8 cellular contexts compared by ENCODE assay signal in genomic region chr9:85818971-85819370, GRCh38.
A peak's percentile ranks its signal among the peaks of the same experiment; 100 is the strongest.
DNase-seq lines count a peak whose midpoint lies in the region; ATAC-seq and TF ChIP-seq lines count a peak whose summit lies in the region.
"Not testable (repeated sequence)": the region's sequence is repeated elsewhere in the genome, so short reads cannot be mapped to it uniquely, and the experiment has no call there.

No MANE protein-coding gene starts in this region.

- CTCF ChIA-PET in BJ (lab: Yijun Ruan, JAX) = interaction anchor here (0.7 kb wide), 1 partner anchor 81 kb away, joined by 3 read pairs; no protein-coding TSS in a partner anchor

- POLR2A ChIA-PET in BJ (lab: Charles Lee) = not testable (repeated sequence)

- H3K27me3 ChIP-seq in BJ (ENCODE audit: control insufficient read depth, insufficient read depth, low read length); Karpas-422 (ENCODE audit: low read length); OCI-LY3 (ENCODE audit: low read depth, low read length); left lung; skeletal muscle satellite cell (ENCODE audit: control insufficient read depth, insufficient read depth, low read length): not testable (repeated sequence)

- not testable (repeated sequence) for H3K9me3 ChIP-seq in Karpas-422 (ENCODE audit: low read length); OCI-LY3 (ENCODE audit: insufficient read depth, low read length); left lung; skeletal muscle satellite cell (replicated peaks; ENCODE audit: low read length)

- TF ChIP-seq CTCF in BJ (IDR thresholded peaks at IDR 0.05; ENCODE audit: insufficient read depth, low read depth, low read length) (peak; percentile 30), OCI-LY3 (IDR thresholded peaks at IDR 0.05; ENCODE audit: low read depth, low read length) (peak; percentile 34; the same call in 1 of the 2 replicates), left lung (IDR thresholded peaks at IDR 0.05) (peak; percentile 10 to 27)

- not testable (repeated sequence) for H2AFZ ChIP-seq in Karpas-422 (ENCODE audit: low read length); OCI-LY3 (ENCODE audit: low read depth, low read length)

- ATAC-seq in GM19463 (IDR thresholded peaks at IDR 0.05; ENCODE audit: unreplicated experiment) (peak; percentile 57), esophagus mucosa (peak; percentile 48), left lung (peak; percentile 83)

- not testable (repeated sequence) for H3K9me2 ChIP-seq in Karpas-422 (replicated peaks; ENCODE audit: insufficient read depth, low read length)

- not testable (repeated sequence) for H3K9ac ChIP-seq in Karpas-422 (ENCODE audit: low read length); OCI-LY3 (ENCODE audit: low read length); skeletal muscle satellite cell (ENCODE audit: low read depth, low read length)

- H3K4me3 ChIP-seq in BJ (ENCODE audit: low read depth, low read length); Karpas-422 (ENCODE audit: low read length); OCI-LY3 (ENCODE audit: low read length); left lung; skeletal muscle satellite cell (ENCODE audit: low read length): not testable (repeated sequence)

- H3K4me1 ChIP-seq in Karpas-422 (ENCODE audit: low read length); OCI-LY3 (ENCODE audit: low read length); left lung; skeletal muscle satellite cell (ENCODE audit: control insufficient read depth, insufficient read depth, low read length): not testable (repeated sequence)

- not testable (repeated sequence) for DNase-seq in BJ (ENCODE audit: low read depth); left lung
- DNase-seq in Karpas-422 (peak; percentile 64), activated gamma-delta T cell treated with Interleukin-2 at 50 U/mL for 16 hours (peak; percentile 14)

- H3K36me3 ChIP-seq in BJ (ENCODE audit: control insufficient read depth, insufficient read depth, low read length); Karpas-422 (ENCODE audit: insufficient read depth, low read length); OCI-LY3 (replicated peaks; ENCODE audit: low read depth, low read length); skeletal muscle satellite cell (ENCODE audit: insufficient read depth, low read length): not testable (repeated sequence)
- H3K36me3 ChIP-seq in left lung = peaks cover 0 to 18% of the 10 kb centered on the region in 2 donors

- not testable (repeated sequence) for H4K20me1 ChIP-seq in Karpas-422 (ENCODE audit: insufficient read depth, low read depth, low read length); OCI-LY3 (ENCODE audit: insufficient read depth, low read length)

- H3K27ac ChIP-seq in Karpas-422 (ENCODE audit: low read length); OCI-LY3 (ENCODE audit: low read length); left lung: not testable (repeated sequence)

- intact Hi-C loops in left lung (cut with DNase I) = not testable (repeated sequence)

- H3K4me2 ChIP-seq in Karpas-422 (ENCODE audit: low read depth, low read length, poor library complexity, severe bottlenecking); OCI-LY3 (ENCODE audit: low read length): not testable (repeated sequence)
- peak overlapping the region; percentile 29 for H3K4me2 ChIP-seq in skeletal muscle satellite cell (ENCODE audit: low read length)

- not testable (repeated sequence) for H3K79me2 ChIP-seq in Karpas-422 (ENCODE audit: low read length); OCI-LY3 (ENCODE audit: low read length)
